ENCODE assay signal across 1 cellular context in the genomic region with DNA sequence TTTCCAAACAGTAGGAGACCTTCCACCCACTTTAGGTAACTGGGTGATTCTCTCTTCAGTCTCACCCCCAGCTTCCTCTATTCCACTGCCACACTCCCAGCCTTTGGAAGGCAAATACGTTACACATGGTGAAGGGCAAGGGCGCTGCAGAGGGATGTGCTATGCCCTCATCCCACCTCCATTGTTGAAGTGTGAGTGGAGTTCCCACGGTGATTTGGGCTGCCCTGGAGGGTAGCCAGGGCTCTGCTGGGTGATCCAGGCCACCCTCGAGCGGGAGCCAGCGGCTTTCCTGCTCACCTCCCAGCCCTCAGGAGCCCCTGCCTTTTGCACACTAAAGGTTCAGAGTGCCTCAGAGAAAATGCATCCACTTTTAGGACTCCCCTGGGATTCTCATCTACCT.
TF ChIP-seq lines count a peak whose summit lies in the region.

No MANE protein-coding gene starts in this region.

TF ChIP-seq in IMR-90, 13 proteins besides CTCF, POLR2A, EP300 and RAD21 (continued from another document):
- TF ChIP-seq, protein P1, sequence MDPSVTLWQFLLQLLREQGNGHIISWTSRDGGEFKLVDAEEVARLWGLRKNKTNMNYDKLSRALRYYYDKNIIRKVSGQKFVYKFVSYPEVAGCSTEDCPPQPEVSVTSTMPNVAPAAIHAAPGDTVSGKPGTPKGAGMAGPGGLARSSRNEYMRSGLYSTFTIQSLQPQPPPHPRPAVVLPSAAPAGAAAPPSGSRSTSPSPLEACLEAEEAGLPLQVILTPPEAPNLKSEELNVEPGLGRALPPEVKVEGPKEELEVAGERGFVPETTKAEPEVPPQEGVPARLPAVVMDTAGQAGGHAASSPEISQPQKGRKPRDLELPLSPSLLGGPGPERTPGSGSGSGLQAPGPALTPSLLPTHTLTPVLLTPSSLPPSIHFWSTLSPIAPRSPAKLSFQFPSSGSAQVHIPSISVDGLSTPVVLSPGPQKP (IDR thresholded peaks at IDR 0.05; ENCODE audit: borderline replicate concordance, low read depth, low read length): no peak
- no peak for TF ChIP-seq CHD1 (IDR thresholded peaks at IDR 0.05; ENCODE audit: low read depth, low read length)
- no peak for TF ChIP-seq USF2 (IDR thresholded peaks at IDR 0.05; ENCODE audit: low read depth, low read length)
